ENCODE assay signal across 34 cellular contexts in the genomic region with DNA sequence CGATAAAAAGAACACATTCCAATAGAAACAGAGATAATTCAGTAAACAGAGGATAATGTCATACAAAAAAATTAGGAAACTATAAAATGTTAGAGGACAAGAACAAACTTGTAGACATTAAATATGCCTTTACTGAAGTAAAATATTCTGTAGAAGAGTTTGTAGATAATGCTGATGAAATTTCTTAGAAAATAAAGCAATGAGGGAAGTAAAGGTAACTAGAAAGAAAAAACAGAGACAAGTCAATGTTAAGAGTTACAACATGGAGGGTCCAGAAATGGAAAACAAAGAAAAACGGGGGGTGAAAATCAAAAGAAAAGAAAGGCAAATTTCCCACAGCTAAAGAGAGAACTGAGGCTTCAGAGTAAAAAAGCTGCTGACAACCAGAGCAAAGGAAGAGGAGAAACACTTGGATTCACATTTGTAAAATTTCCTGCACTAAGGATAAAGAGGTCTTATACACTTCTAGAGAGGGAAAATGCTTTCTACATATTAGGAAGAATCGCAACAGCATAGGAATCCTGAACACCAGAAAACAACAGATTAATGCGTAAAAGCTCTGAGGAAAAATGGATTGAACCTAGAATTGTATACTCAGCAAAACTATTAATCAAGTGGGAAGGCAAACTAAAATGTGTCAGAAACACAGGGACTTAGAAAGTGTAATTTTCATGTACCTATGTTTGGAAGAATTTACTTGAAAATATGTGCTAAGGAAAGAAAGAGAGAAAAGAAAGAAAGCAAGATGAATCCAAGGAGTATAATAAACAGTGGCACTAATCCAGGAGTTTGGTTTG. TPM values are rescaled to one million over a fixed set of nuclear protein-coding genes. Genes with fewer than 3 reads are reported as not detected.
"Had no signal": no experiment of that assay in that cellular context is flagged by ENCODE, and none has a peak within 500 bp of the region (broad histone marks: within the 10 kb centered on the region; RNA-seq: fewer than 3 reads in every experiment).

No MANE protein-coding gene starts in this region.

- H3K27me3 Mint-ChIP-seq: activated CD4-positive, alpha-beta T cell treated with anti-CD3 and anti-CD28 coated beads for 36 hours; activated naive CD4-positive, alpha-beta T cell treated with anti-CD3 and anti-CD28 coated beads, Interleukin-2, amount 10 ng/mL, durations not matched to agents 7 days and 5 days; activated naive CD8-positive, alpha-beta T cell treated with anti-CD3 and anti-CD28 coated beads, Interleukin-2, amount 10 ng/mL, durations not matched to agents 7 days and 5 days; activated T-cell treated with anti-CD3 and anti-CD28 coated beads, Interleukin-2, amount 50 U/mL, for 24 hours; dendritic cell treated with granulocyte-macrophage colony-stimulating factor and Interleukin-4, amounts not matched to agents 40 ng/mL and 50 ng/mL, for 4 days had no signal

- H3K4me3 ChIP-seq: ascending aorta, coronary artery, dorsolateral prefrontal cortex, gastrocnemius medialis, heart left ventricle had no signal

- H3K36me3 ChIP-seq: ascending aorta, brain microvascular endothelial cell, gastrocnemius medialis, heart left ventricle had no signal

- H3K27ac Mint-ChIP-seq: activated CD4-positive, alpha-beta memory T cell treated with anti-CD3 and anti-CD28 coated beads, Interleukin-2, amount 10 ng/mL, durations not matched to agents 7 days and 5 days; activated CD4-positive, alpha-beta T cell treated with anti-CD3 and anti-CD28 coated beads for 36 hours; activated CD4-positive, alpha-beta T cell treated with anti-CD3 and anti-CD28 coated beads, Interleukin-2, amount 10 ng/mL, durations not matched to agents 7 days and 5 days; activated naive CD4-positive, alpha-beta T cell treated with anti-CD3 and anti-CD28 coated beads, Interleukin-2, amount 10 ng/mL, durations not matched to agents 7 days and 5 days; activated naive CD4-positive, alpha-beta T cell treated with anti-CD3 and anti-CD28 coated beads, Interleukin-2, amount 50 U/mL, for 72 hours; activated naive CD8-positive, alpha-beta T cell treated with anti-CD3 and anti-CD28 coated beads, Interleukin-2, amount 10 ng/mL, durations not matched to agents 7 days and 5 days; activated T-cell treated with anti-CD3 and anti-CD28 coated beads, Interleukin-2, amount 50 U/mL, for 24 hours; activated T-cell treated with anti-CD3 and anti-CD28 coated beads, Interleukin-2, amount 50 U/mL, for 72 hours; dendritic cell treated with granulocyte-macrophage colony-stimulating factor and Interleukin-4, amounts not matched to agents 40 ng/mL and 50 ng/mL, for 4 days; endodermal cell had no signal

- DNase-seq: activated CD4-positive, alpha-beta memory T cell treated with anti-CD3 and anti-CD28 coated beads, Interleukin-2, amount 10 ng/mL, durations not matched to agents 7 days and 5 days; activated CD4-positive, alpha-beta T cell treated with anti-CD3 and anti-CD28 coated beads for 36 hours; activated CD4-positive, alpha-beta T cell treated with anti-CD3 and anti-CD28 coated beads, Interleukin-2, amount 10 ng/mL, durations not matched to agents 7 days and 5 days; activated CD4-positive, alpha-beta T cell treated with anti-CD3 and anti-CD28 coated beads, Interleukin-2, amount 50 U/mL, for 4 hours; activated CD4-positive, CD25-positive, alpha-beta regulatory T cell; activated CD4-positive, CD25-positive, alpha-beta regulatory T cell treated with anti-CD3 and anti-CD28 coated beads, Interleukin-2, amount 50 U/mL, for 72 hours; activated CD8-positive, alpha-beta memory T cell treated with anti-CD3 and anti-CD28 coated beads, Interleukin-2, amount 50 U/mL, for 48 hours; activated gamma-delta T cell; activated naive CD4-positive, alpha-beta T cell; activated naive CD4-positive, alpha-beta T cell treated with anti-CD3 and anti-CD28 coated beads, Interleukin-2, amount 10 ng/mL, durations not matched to agents 7 days and 5 days; activated naive CD8-positive, alpha-beta T cell treated with anti-CD3 and anti-CD28 coated beads, Interleukin-2, amount 10 ng/mL, durations not matched to agents 7 days and 5 days; activated T-cell treated with anti-CD3 and anti-CD28 coated beads for 4 hours; activated T-cell treated with anti-CD3 and anti-CD28 coated beads, Interleukin-2, amount 50 U/mL, for 24 hours; activated T-cell treated with anti-CD3 and anti-CD28 coated beads, Interleukin-2, amount 50 U/mL, for 72 hours; brain microvascular endothelial cell; dorsolateral prefrontal cortex; effector memory CD4-positive, alpha-beta T cell; endodermal cell; foreskin keratinocyte; gastrocnemius medialis; glutamatergic neuron; heart left ventricle; T-helper 2 cell had no signal

- ATAC-seq: activated CD4-positive, alpha-beta T cell treated with anti-CD3 and anti-CD28 coated beads for 36 hours; activated naive CD4-positive, alpha-beta T cell treated with anti-CD3 and anti-CD28 coated beads, Interleukin-2, amount 50 U/mL, for 72 hours; activated T-cell treated with anti-CD3 and anti-CD28 coated beads, Interleukin-2, amount 50 U/mL, for 72 hours; esophagus mucosa; foreskin keratinocyte; gastrocnemius medialis; heart left ventricle had no signal

- H3K27ac ChIP-seq: ascending aorta, brain microvascular endothelial cell, coronary artery, dorsolateral prefrontal cortex, foreskin keratinocyte, gastrocnemius medialis, heart left ventricle had no signal

- H3K9me3 ChIP-seq: ascending aorta, gastrocnemius medialis, heart left ventricle had no signal

- H3K4me1 ChIP-seq: ascending aorta, gastrocnemius medialis had no signal

- H3K9me3 Mint-ChIP-seq: activated CD4-positive, alpha-beta memory T cell treated with anti-CD3 and anti-CD28 coated beads, Interleukin-2, amount 10 ng/mL, durations not matched to agents 7 days and 5 days; activated naive CD4-positive, alpha-beta T cell treated with anti-CD3 and anti-CD28 coated beads, Interleukin-2, amount 10 ng/mL, durations not matched to agents 7 days and 5 days; activated naive CD4-positive, alpha-beta T cell treated with anti-CD3 and anti-CD28 coated beads, Interleukin-2, amount 50 U/mL, for 72 hours; activated T-cell treated with anti-CD3 and anti-CD28 coated beads, Interleukin-2, amount 50 U/mL, for 24 hours; activated T-cell treated with anti-CD3 and anti-CD28 coated beads, Interleukin-2, amount 50 U/mL, for 72 hours; central memory CD8-positive, alpha-beta T cell; dendritic cell treated with granulocyte-macrophage colony-stimulating factor and Interleukin-4, amounts not matched to agents 40 ng/mL and 50 ng/mL, for 4 days had no signal

- H3K27me3 ChIP-seq: ascending aorta, brain microvascular endothelial cell, dorsolateral prefrontal cortex, foreskin keratinocyte, gastrocnemius medialis, heart left ventricle had no signal

- FAIRE-seq: bronchial epithelial cell had no signal

- H3K4me3 Mint-ChIP-seq: activated CD4-positive, alpha-beta memory T cell treated with anti-CD3 and anti-CD28 coated beads, Interleukin-2, amount 10 ng/mL, durations not matched to agents 7 days and 5 days; activated CD4-positive, alpha-beta T cell treated with anti-CD3 and anti-CD28 coated beads for 36 hours; activated CD4-positive, alpha-beta T cell treated with anti-CD3 and anti-CD28 coated beads, Interleukin-2, amount 10 ng/mL, durations not matched to agents 7 days and 5 days; activated naive CD4-positive, alpha-beta T cell treated with anti-CD3 and anti-CD28 coated beads, Interleukin-2, amount 10 ng/mL, durations not matched to agents 7 days and 5 days; activated naive CD8-positive, alpha-beta T cell treated with anti-CD3 and anti-CD28 coated beads, Interleukin-2, amount 10 ng/mL, durations not matched to agents 7 days and 5 days; activated T-cell treated with anti-CD3 and anti-CD28 coated beads, Interleukin-2, amount 50 U/mL, for 24 hours; activated T-cell treated with anti-CD3 and anti-CD28 coated beads, Interleukin-2, amount 50 U/mL, for 72 hours; central memory CD8-positive, alpha-beta T cell; dendritic cell treated with granulocyte-macrophage colony-stimulating factor and Interleukin-4, amounts not matched to agents 40 ng/mL and 50 ng/mL, for 4 days; endodermal cell had no signal

RNA-seq across cellular contexts. Expression of gene AGR3, which starts 55.0 kb away (rescaled TPM):
- total RNA-seq: activated CD4-positive, alpha-beta memory T cell treated with anti-CD3 and anti-CD28 coated beads, Interleukin-2, amount 10 ng/mL, durations not matched to agents 7 days and 5 days; activated CD4-positive, alpha-beta T cell treated with anti-CD3 and anti-CD28 coated beads for 36 hours; activated CD4-positive, alpha-beta T cell treated with anti-CD3 and anti-CD28 coated beads, Interleukin-2, amount 10 ng/mL, durations not matched to agents 7 days and 5 days; activated naive CD4-positive, alpha-beta T cell treated with anti-CD3 and anti-CD28 coated beads, Interleukin-2, amount 50 U/mL, for 72 hours; activated naive CD8-positive, alpha-beta T cell treated with anti-CD3 and anti-CD28 coated beads, Interleukin-2, amount 10 ng/mL, durations not matched to agents 7 days and 5 days; activated T-cell treated with anti-CD3 and anti-CD28 coated beads, Interleukin-2, amount 50 U/mL, for 72 hours; ascending aorta; bronchial epithelial cell; cardiac septum; cerebellum; dorsolateral prefrontal cortex; endodermal cell; epithelial cell of proximal tubule; esophagus mucosa; foreskin keratinocyte; gastrocnemius medialis; heart left ventricle; T-helper 1 cell treated with Interleukin-12 subunit alpha and Interleukin-12 subunit beta and Interleukin-4 antibody, amounts not matched to agents 30 ng/mL and 1 ng/mL, for 36 hours had no signal
- polyA plus RNA-seq: foreskin keratinocyte, heart left ventricle had no signal
